3 cellular contexts compared by ENCODE assay signal in the genomic region with DNA sequence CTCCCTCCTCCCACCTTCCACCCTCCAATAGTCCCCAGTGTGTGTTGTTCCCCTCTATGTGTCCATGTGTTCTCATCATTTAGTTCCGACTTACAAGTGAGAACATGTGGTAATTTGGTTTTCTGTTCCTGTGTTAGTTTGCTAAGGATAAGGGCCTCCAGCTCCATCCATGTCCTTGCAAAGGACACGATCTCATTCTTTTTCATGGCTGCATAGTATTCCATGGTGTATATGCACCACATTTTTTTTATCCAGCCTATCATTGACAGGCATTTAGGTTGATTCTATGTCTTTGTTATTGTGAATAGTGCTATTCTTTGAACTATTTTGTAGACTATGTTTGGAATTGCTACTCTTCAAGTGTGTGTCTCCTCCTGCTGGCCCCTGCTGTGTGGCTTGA.
DNase-seq lines count a peak whose midpoint lies in the region; ATAC-seq, FAIRE-seq and TF ChIP-seq lines count a peak whose summit lies in the region.
"Not testable (repeated sequence)": the region's sequence is repeated elsewhere in the genome, so short reads cannot be mapped to it uniquely, and the experiment has no call there.

No MANE protein-coding gene starts in this region.

- H3K18ac ChIP-seq in H1 (ENCODE audit: extremely low read depth, low read length), result not testable (repeated sequence)

- not testable (repeated sequence) for FAIRE-seq in K562 (lab: Jason Lieb, UNC); H1 (lab: Jason Lieb, UNC)

- H3K27me3 ChIP-seq in K562 (ENCODE audit: control insufficient read depth in 2 of 2, insufficient read depth in 2 of 2, low read length in 2 of 2); H1 (replicated peaks in 1 of 4; ENCODE audit: control insufficient read depth in 3 of 4, extremely low read depth in 1 of 4, insufficient read depth in 3 of 4, low read length in 3 of 4): not testable (repeated sequence)

- H3K14ac ChIP-seq in H1 (ENCODE audit: insufficient read length), result not testable (repeated sequence)

- H3K4me2 ChIP-seq in K562 (ENCODE audit: insufficient read depth, low read length); H1 (ENCODE audit: insufficient read depth in 1 of 2, low read depth in 2 of 2, low read length in 2 of 2): not testable (repeated sequence)

- not testable (repeated sequence) for H4K20me1 ChIP-seq in K562 (replicated peaks; ENCODE audit: control insufficient read depth, insufficient read depth, low read length); H1 (replicated peaks in 1 of 2; ENCODE audit: control insufficient read depth in 1 of 2, insufficient read depth in 2 of 2, low read length in 2 of 2)

- H3K23me2 ChIP-seq in H1 (ENCODE audit: low read depth, low read length), result not testable (repeated sequence)

- CTCF ChIA-PET in HEK293 (lab: Yijun Ruan, JAX) (interaction anchor here (2.8 kb wide), 1 partner anchor 11 kb away, joined by 11 read pairs; no protein-coding TSS in a partner anchor), H1 (lab: Charles Lee; ENCODE audit: partially characterized antibody) (interaction anchor here (0.8 to 5.0 kb wide), 5 partner anchors 11 to 42 kb away, joined by 3 to 25 read pairs (median 9); no protein-coding TSS in a partner anchor)
- CTCF ChIA-PET in K562 (lab: Yijun Ruan, JAX; ENCODE audit: low intra/inter-chr PET ratio), result not testable (repeated sequence)

- H2AFZ ChIP-seq in K562 (ENCODE audit: low read depth, low read length); H1 (ENCODE audit: low read length): not testable (repeated sequence)

- TF ChIP-seq CTCF in HEK293 (tag by site-specific recombination; IDR thresholded peaks at IDR 0.05); K562 (IDR thresholded peaks at IDR 0.05 in 2 of 3, conservative IDR thresholded peaks at IDR 0.05 in 1 of 3; ENCODE audit: insufficient read depth in 2 of 3, low read depth in 1 of 3, low read length in 3 of 3); H1 (IDR thresholded peaks at IDR 0.05; ENCODE audit: control extremely low read depth in 1 of 3, insufficient read depth in 1 of 3, low read depth in 1 of 3, low read length in 3 of 3): not testable (repeated sequence)

- in situ Hi-C loops in K562 (cut with MboI), result not testable (repeated sequence)

- H3K9me3 ChIP-seq in HEK293 (ENCODE audit: control insufficient read depth, insufficient read depth, low read depth, low read length); K562 (replicated peaks; ENCODE audit: control insufficient read depth, insufficient read depth, low read depth, low read length); H1 (ENCODE audit: insufficient read depth in 2 of 2, low read depth in 1 of 2, low read length in 1 of 2): not testable (repeated sequence)

- not testable (repeated sequence) for H3K4me3 ChIP-seq in HEK293 (ENCODE audit: low read depth, low read length); K562; H1 (ENCODE audit: extremely low read depth in 1 of 4, insufficient read depth in 2 of 4, low read depth in 3 of 4, low read length in 4 of 4)

- not testable (repeated sequence) for TF ChIP-seq RAD21 in K562 (CRISPR knock-in tag; conservative IDR thresholded peaks at IDR 0.05 in 1 of 2, IDR thresholded peaks at IDR 0.05 in 1 of 2); H1 (IDR thresholded peaks at IDR 0.05 in 1 of 2, conservative IDR thresholded peaks at IDR 0.05 in 1 of 2; ENCODE audit: low read depth in 2 of 2, low read length in 2 of 2)

- not testable (repeated sequence) for H2BK12ac ChIP-seq in H1 (ENCODE audit: low read depth, low read length)

- not testable (repeated sequence) for H3K9ac ChIP-seq in K562 (ENCODE audit: insufficient read depth in 1 of 2, low read depth in 2 of 2, low read length in 2 of 2); H1 (replicated peaks in 1 of 4; ENCODE audit: extremely low read depth in 1 of 4, low read depth in 3 of 4, low read length in 3 of 4)

- not testable (repeated sequence) for DNase-seq in K562 (ENCODE audit: extremely low read depth in 1 of 4, low spot score in 3 of 4); H1 (ENCODE audit: low read depth in 1 of 2, low spot score in 2 of 2)

- BruUV-seq in K562 (replicated peaks; lab: Mats Ljungman, UMichigan), result not testable (repeated sequence)

- not testable (repeated sequence) for H2BK5ac ChIP-seq in H1 (ENCODE audit: low read depth, low read length)

- H3K9me1 ChIP-seq in K562 (ENCODE audit: control insufficient read depth, insufficient read depth, low read length), result not testable (repeated sequence)

- not testable (repeated sequence) for H3K56ac ChIP-seq in H1 (replicated peaks; ENCODE audit: insufficient read length, low read depth, low read length)

- intact Hi-C loops in K562 (cut with micrococcal nuclease), result not testable (repeated sequence)

- H3K4me1 ChIP-seq in HEK293 (ENCODE audit: control insufficient read depth, insufficient read depth, low read length); K562 (replicated peaks in 1 of 2; ENCODE audit: control insufficient read depth in 2 of 2, insufficient read depth in 2 of 2, low read length in 2 of 2); H1 (replicated peaks in 1 of 4; ENCODE audit: control insufficient read depth in 3 of 4, insufficient read depth in 4 of 4, low read length in 3 of 4): not testable (repeated sequence)

- not testable (repeated sequence) for H3K79me1 ChIP-seq in H1 (ENCODE audit: low read depth, low read length)

- not testable (repeated sequence) for ATAC-seq in K562

- H2AK5ac ChIP-seq in H1 (ENCODE audit: low read depth, low read length), result not testable (repeated sequence)

- H4K5ac ChIP-seq in H1 (ENCODE audit: insufficient read length, low read depth, low read length), result not testable (repeated sequence)

- H2BK120ac ChIP-seq in H1 (replicated peaks; ENCODE audit: low read depth, low read length), result not testable (repeated sequence)

- H3K79me2 ChIP-seq in K562 (ENCODE audit: control insufficient read depth, insufficient read depth, low read length); H1 (ENCODE audit: control insufficient read depth in 1 of 2, insufficient read depth in 2 of 2, low read length in 2 of 2): not testable (repeated sequence)

- not testable (repeated sequence) for H3K23ac ChIP-seq in H1 (ENCODE audit: insufficient read length)

- H3K36me3 ChIP-seq in HEK293 (ENCODE audit: control insufficient read depth in 2 of 2, insufficient read depth in 1 of 2, low read length in 2 of 2); K562 (ENCODE audit: control insufficient read depth, insufficient read depth, low read length); H1 (ENCODE audit: control insufficient read depth in 2 of 4, insufficient read depth in 4 of 4, low read length in 3 of 4): not testable (repeated sequence)

- not testable (repeated sequence) for H2BK20ac ChIP-seq in H1 (ENCODE audit: low read length)

- not testable (repeated sequence) for TF ChIP-seq POLR2A in K562 (conservative IDR thresholded peaks at IDR 0.05); H1 (IDR thresholded peaks at IDR 0.05; ENCODE audit: control extremely low read depth in 1 of 2, low read depth in 2 of 2, low read length in 2 of 2)

- H4K91ac ChIP-seq in H1 (replicated peaks; ENCODE audit: insufficient read length, low read length), result not testable (repeated sequence)

- not testable (repeated sequence) for H2BK15ac ChIP-seq in H1 (ENCODE audit: low read length)

- not testable (repeated sequence) for H3K27ac ChIP-seq in HEK293 (ENCODE audit: extremely low read depth, low read depth, low read length); K562 (ENCODE audit: extremely low read depth, low read depth, low read length); H1 (ENCODE audit: low read depth, low read length)

- H3K4ac ChIP-seq in H1 (replicated peaks; ENCODE audit: insufficient read length, low read depth, low read length), result not testable (repeated sequence)

- WGBS in K562 (ENCODE audit: insufficient coverage, low coverage, missing lambda C conversion rate), result no CpG with 5 or more reads among the region's 2 CpGs
- 50% methylated on average over 2 of the region's 2 CpGs; no CpG with 5 or more reads in 1 of the 2 experiments for WGBS in H1 (ENCODE audit: extremely low coverage in 1 of 2, insufficient coverage in 1 of 2, insufficient read length in 1 of 2, insufficient replicate concordance in 2 of 2, low coverage in 1 of 2, low lambda C conversion rate in 2 of 2, missing lambda C conversion rate in 1 of 2), 2 experiments

- not testable (repeated sequence) for TF ChIP-seq EP300 in K562 (IDR thresholded peaks at IDR 0.05; ENCODE audit: low read length); H1 (IDR thresholded peaks at IDR 0.05; ENCODE audit: borderline replicate concordance in 1 of 2, low read depth in 2 of 2, low read length in 2 of 2)

- H4K8ac ChIP-seq in H1 (ENCODE audit: extremely low read depth, insufficient read depth, low read length), result not testable (repeated sequence)

- POLR2A ChIA-PET in HEK293 (lab: Yijun Ruan, JAX); K562 (lab: Yijun Ruan, JAX); H1 (lab: Charles Lee; ENCODE audit: partially characterized antibody): not testable (repeated sequence)

TF ChIP-seq in HEK293, 187 proteins besides CTCF, POLR2A, EP300 and RAD21:
- peak; percentile 84 for TF ChIP-seq ZNF146 (tag by site-specific recombination; IDR thresholded peaks at IDR 0.05)

TF ChIP-seq in K562, 482 proteins besides CTCF, POLR2A, EP300 and RAD21:
- TF ChIP-seq ZNF146 (CRISPR knock-in tag; IDR thresholded peaks at IDR 0.05; ENCODE audit: unreplicated experiment), result peak; percentile 57

TF ChIP-seq in H1, 55 proteins besides CTCF, POLR2A, EP300 and RAD21:
- peak; percentile 51; the same call in 1 of the 2 replicates for TF ChIP-seq KDM1A (IDR thresholded peaks at IDR 0.05; ENCODE audit: borderline replicate concordance, low read length)
